Comparison of ENCODE assay signal across 16 cellular contexts in the genomic region with DNA sequence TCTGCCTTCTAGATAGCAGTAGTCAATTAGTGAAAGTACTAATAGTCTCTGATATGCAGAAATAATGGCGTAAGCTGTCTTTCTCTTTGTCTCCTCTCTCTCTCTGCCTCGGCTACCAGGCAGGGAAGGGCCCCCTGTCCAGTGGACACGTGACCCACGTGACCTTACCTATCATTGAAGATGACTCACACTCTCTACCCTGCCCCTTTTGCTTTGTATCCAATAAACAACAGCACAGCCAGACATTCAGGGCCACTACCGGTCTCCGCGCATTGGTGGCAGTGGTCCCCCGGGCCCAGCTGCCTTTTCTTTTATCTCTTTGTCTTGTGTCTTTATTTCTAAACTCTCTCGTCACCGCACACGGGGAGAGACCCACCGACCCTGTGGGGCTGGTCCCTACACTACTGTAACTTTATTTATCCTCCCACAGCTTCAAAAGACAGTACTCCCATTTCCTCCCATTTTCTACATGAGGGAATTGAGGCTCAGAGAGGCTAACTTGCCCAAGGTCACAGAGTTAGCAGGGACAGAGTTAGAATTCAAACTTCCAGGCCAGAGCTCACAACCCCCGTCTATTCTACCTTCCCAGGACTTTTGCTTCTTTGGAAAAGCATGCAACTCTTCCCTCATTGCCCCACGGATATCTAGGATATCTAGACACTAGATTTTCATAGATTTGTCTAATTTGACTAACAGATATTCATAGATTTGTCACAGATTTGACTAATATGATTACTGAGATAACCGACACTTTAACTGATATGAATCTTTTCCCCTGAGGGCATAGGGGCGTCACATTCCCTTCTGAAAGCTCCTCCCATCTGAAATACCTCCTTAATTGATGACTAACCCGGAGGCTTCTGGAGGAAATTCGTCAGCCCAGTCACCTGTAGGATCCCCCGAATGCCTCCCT. TPM values are rescaled to one million over a fixed set of nuclear protein-coding genes. Genes with fewer than 3 reads are reported as not detected.
DNase-seq lines count a peak whose midpoint lies in the region; ATAC-seq and TF ChIP-seq lines count a peak whose summit lies in the region.
"Had no signal": no experiment of that assay in that cellular context is flagged by ENCODE, and none has a peak within 500 bp of the region (broad histone marks: within the 10 kb centered on the region; RNA-seq: fewer than 3 reads in every experiment).

No MANE protein-coding gene starts in this region.

- peaks cover 28 to 70% (median 61%) of the 10 kb centered on the region in 10 experiments for H3K4me1 ChIP-seq in BLaER1 treated with 17β-estradiol and CSF1 and Interleukin-3, amounts not matched to agents 10 nM and 100 nM
- H3K4me1 ChIP-seq in HEK293 (ENCODE audit: control insufficient read depth, insufficient read depth, low read length) = 0 out of 2 replicates have a peak, but pooled peaks cover 3% of the 10 kb centered on the region

- H3K4me3 ChIP-seq in BLaER1 treated with 17β-estradiol and CSF1 and Interleukin-3, amounts not matched to agents 10 nM and 100 nM = no peak overlapping the region
- H3K4me3 ChIP-seq in HEK293 (ENCODE audit: low read depth, low read length) = no peak overlapping the region
- H3K4me3 ChIP-seq: cardiac muscle cell had no signal

- H3K4me2 ChIP-seq in BLaER1 treated with 17β-estradiol and CSF1 and Interleukin-3, amounts not matched to agents 10 nM and 100 nM = peak overlapping the region in 10 of 11 experiments; percentile 11 to 96 (median 90); a peak in 18 of 22 replicates

- no peak overlapping the region for H3K27ac ChIP-seq in BLaER1 treated with 17β-estradiol and CSF1 and Interleukin-3, amounts not matched to agents 10 nM and 100 nM
- H3K27ac ChIP-seq in HEK293 (ENCODE audit: extremely low read depth, low read depth, low read length) = no peak overlapping the region
- H3K27ac ChIP-seq: cardiac muscle cell had no signal

- no peaks in the 10 kb centered on the region for H3K36me3 ChIP-seq in BLaER1 treated with 17β-estradiol and CSF1 and Interleukin-3, amounts not matched to agents 10 nM and 100 nM
- no peaks in the 10 kb centered on the region for H3K36me3 ChIP-seq in HEK293 (ENCODE audit: control insufficient read depth in 2 of 2, insufficient read depth in 1 of 2, low read length in 2 of 2)
- H3K36me3 ChIP-seq: cardiac muscle cell had no signal

- H3K4me3 Mint-ChIP-seq in stimulated activated naive CD8-positive, alpha-beta T cell treated with anti-CD3 and anti-CD28 coated beads, Interleukin-15, amount 100 ng/mL, for 72 hours = no peak overlapping the region
- H3K4me3 Mint-ChIP-seq: stimulated activated naive B cell treated with anti-CD40 and anti-IgM and Interleukin-4, amounts not matched to agents 10 μg/mL and 1 μg/mL and 100 μg/mL, for 72 hours had no signal

- peaks cover 0 to 5% (median 0%) of the 10 kb centered on the region in 11 experiments; a peak in 5 of 22 replicates for H4K20me1 ChIP-seq in BLaER1 treated with 17β-estradiol and CSF1 and Interleukin-3, amounts not matched to agents 10 nM and 100 nM

- 0 out of 22 replicates have a peak overlapping the region, but pooled peaks of 1 of the 11 experiments have one; percentile 42 for H3K9ac ChIP-seq in BLaER1 treated with 17β-estradiol and CSF1 and Interleukin-3, amounts not matched to agents 10 nM and 100 nM

- TF ChIP-seq CTCF in HEK293 (tag by site-specific recombination; IDR thresholded peaks at IDR 0.05) (no peak), GM20000 (IDR thresholded peaks at IDR 0.05; ENCODE audit: extremely low read depth, missing control alignments) (no peak)

- CTCF ChIA-PET in HEK293 (lab: Yijun Ruan, JAX) = interaction anchor here (0.9 kb wide), 1 partner anchor 8 kb away, joined by 3 read pairs; no protein-coding TSS in a partner anchor

- H3K9me3 ChIP-seq in BLaER1 treated with 17β-estradiol and CSF1 and Interleukin-3, amounts not matched to agents 10 nM and 100 nM (replicated peaks in 1 of 11) = 0 out of 22 replicates have a peak, but pooled peaks cover 0 to 1% (median 0%) of the 10 kb centered on the region in 11 experiments
- no peaks in the 10 kb centered on the region for H3K9me3 ChIP-seq in HEK293 (ENCODE audit: control insufficient read depth, insufficient read depth, low read depth, low read length)

- H3K9me3 Mint-ChIP-seq in stimulated activated naive CD8-positive, alpha-beta T cell treated with anti-CD3 and anti-CD28 coated beads, Interleukin-15, amount 100 ng/mL, for 72 hours = no peaks in the 10 kb centered on the region
- H3K9me3 Mint-ChIP-seq: stimulated activated naive B cell treated with anti-CD40 and anti-IgM and Interleukin-4, amounts not matched to agents 10 μg/mL and 1 μg/mL and 100 μg/mL, for 72 hours had no signal

- H3K27me3 ChIP-seq in BLaER1 treated with 17β-estradiol and CSF1 and Interleukin-3, amounts not matched to agents 10 nM and 100 nM = peaks cover 0 to 12% (median 0%) of the 10 kb centered on the region in 11 experiments; a peak in 1 of 22 replicates
- H3K27me3 ChIP-seq: cardiac muscle cell had no signal

- H3K27me3 Mint-ChIP-seq in stimulated activated naive CD8-positive, alpha-beta T cell treated with anti-CD3 and anti-CD28 coated beads, Interleukin-15, amount 100 ng/mL, for 72 hours = peaks cover 15% of the 10 kb centered on the region

- peak; percentile 67 for DNase-seq in RPMI7951 (ENCODE audit: low read depth)
- DNase-seq in islet precursor cell = peak; percentile 86
- DNase-seq in DMS79 (lab: John Stamatoyannopoulos, UW) = no peak
- no peak for DNase-seq in GM20000 (ENCODE audit: low spot score)
- no peak for DNase-seq in stimulated activated naive CD8-positive, alpha-beta T cell treated with anti-CD3 and anti-CD28 coated beads, Interleukin-15, amount 100 ng/mL, for 72 hours
- DNase-seq: activated naive CD4-positive, alpha-beta T cell treated with anti-CD3 and anti-CD28 coated beads, Interleukin-2, amount 50 U/mL, for 16 hours; glutamatergic neuron; NCI-H1105; NCI-H82; SHP77; stimulated activated CD4-positive, alpha-beta T cell treated with anti-CD3 and anti-CD28 coated beads, Interleukin-2, amount 100 ng/mL, for 48 hours; stimulated activated naive B cell treated with anti-CD40 and anti-IgM and Interleukin-4, amounts not matched to agents 10 μg/mL and 1 μg/mL and 100 μg/mL, for 72 hours had no signal

- POLR2A ChIA-PET in HEK293 (lab: Yijun Ruan, JAX) = no interaction called here

- no peak for ATAC-seq in GM21619 (IDR thresholded peaks at IDR 0.05; ENCODE audit: unreplicated experiment)
- no peak for ATAC-seq in stimulated activated naive CD8-positive, alpha-beta T cell treated with anti-CD3 and anti-CD28 coated beads, Interleukin-15, amount 100 ng/mL, for 72 hours

- no peak overlapping the region for H3K27ac Mint-ChIP-seq in stimulated activated naive CD8-positive, alpha-beta T cell treated with anti-CD3 and anti-CD28 coated beads, Interleukin-15, amount 100 ng/mL, for 72 hours
- H3K27ac Mint-ChIP-seq: stimulated activated naive B cell treated with anti-CD40 and anti-IgM and Interleukin-4, amounts not matched to agents 10 μg/mL and 1 μg/mL and 100 μg/mL, for 72 hours had no signal

- no peaks in the 10 kb centered on the region for H3K4me1 Mint-ChIP-seq in stimulated activated naive CD8-positive, alpha-beta T cell treated with anti-CD3 and anti-CD28 coated beads, Interleukin-15, amount 100 ng/mL, for 72 hours

TF ChIP-seq in HEK293, 187 proteins besides CTCF, POLR2A, EP300 and RAD21:
- no peak for TF ChIP-seq ZNF664 (tag by site-specific recombination; IDR thresholded peaks at IDR 0.05)
- TF ChIP-seq, protein P1, sequence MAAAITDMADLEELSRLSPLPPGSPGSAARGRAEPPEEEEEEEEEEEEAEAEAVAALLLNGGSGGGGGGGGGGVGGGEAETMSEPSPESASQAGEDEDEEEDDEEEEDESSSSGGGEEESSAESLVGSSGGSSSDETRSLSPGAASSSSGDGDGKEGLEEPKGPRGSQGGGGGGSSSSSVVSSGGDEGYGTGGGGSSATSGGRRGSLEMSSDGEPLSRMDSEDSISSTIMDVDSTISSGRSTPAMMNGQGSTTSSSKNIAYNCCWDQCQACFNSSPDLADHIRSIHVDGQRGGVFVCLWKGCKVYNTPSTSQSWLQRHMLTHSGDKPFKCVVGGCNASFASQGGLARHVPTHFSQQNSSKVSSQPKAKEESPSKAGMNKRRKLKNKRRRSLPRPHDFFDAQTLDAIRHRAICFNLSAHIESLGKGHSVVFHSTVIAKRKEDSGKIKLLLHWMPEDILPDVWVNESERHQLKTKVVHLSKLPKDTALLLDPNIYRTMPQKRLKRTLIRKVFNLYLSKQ (tag by site-specific recombination; IDR thresholded peaks at IDR 0.05; ENCODE audit: borderline replicate concordance) = no peak
- TF ChIP-seq SCRT2 (tag by site-specific recombination; IDR thresholded peaks at IDR 0.05) = peak; percentile 49

RNA-seq across cellular contexts. Expression of a gene that starts 2.4 kb away (rescaled TPM):
- total RNA-seq in RPMI7951 (2014; rRNA removed; shearing (Covaris generic)) = not detected in 2 replicates

Comparison
In these comparisons a context has a peak if more than half of its experiments do, and no peak if none do; other contexts are left out.
1. DNase-seq: peak in RPMI7951 (single experiment) and islet precursor cell (single experiment); none in DMS79 (single experiment), GM20000 (single experiment) and stimulated activated naive CD8-positive, alpha-beta T cell treated with anti-CD3 and anti-CD28 coated beads, Interleukin-15, amount 100 ng/mL, for 72 hours (0 of 2).